Comparison of ENCODE assay signal across 19 cellular contexts in the genomic region with DNA sequence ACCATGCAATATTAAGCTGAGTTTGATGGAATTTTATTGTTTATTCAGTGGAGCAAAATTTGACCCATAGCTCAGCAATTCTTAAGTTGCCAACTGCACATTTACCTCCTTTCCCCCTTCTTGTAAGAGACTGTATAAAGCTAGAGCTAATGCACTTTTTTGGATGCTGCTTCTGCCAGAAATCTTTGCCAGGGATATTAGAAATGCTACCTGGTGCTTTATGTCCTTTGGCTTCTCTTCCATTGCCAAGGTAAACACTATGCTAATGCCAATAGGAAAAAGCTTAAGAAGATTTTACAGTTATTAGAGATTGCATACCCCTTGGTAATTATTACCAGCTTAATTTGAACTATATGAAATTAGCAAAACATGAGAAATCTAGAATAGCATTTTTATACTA.
DNase-seq lines count a peak whose midpoint lies in the region; ATAC-seq and TF ChIP-seq lines count a peak whose summit lies in the region.
"Had no signal": no experiment of that assay in that cellular context is flagged by ENCODE, and none has a peak within 500 bp of the region (broad histone marks: within the 10 kb centered on the region; RNA-seq: fewer than 3 reads in every experiment).

No MANE protein-coding gene starts in this region.

- H3K9me3 ChIP-seq in Karpas-422 (ENCODE audit: low read length), result no peaks in the 10 kb centered on the region
- H3K9me3 ChIP-seq: A549, Caco-2 had no signal

- no peaks in the 10 kb centered on the region for H3K27me3 ChIP-seq in Karpas-422 (ENCODE audit: low read length)
- H3K27me3 ChIP-seq: BLaER1 treated with 17β-estradiol and CSF1 and Interleukin-3, amounts not matched to agents 10 nM and 100 nM had no signal

- DNase-seq in G401 (ENCODE audit: low spot score) (peak; percentile 88), NCI-H446 treated with DMSO at 0.1 percent for 48 hours (lab: John Stamatoyannopoulos, UW) (peak; percentile 51), cerebellar cortex (ENCODE audit: low spot score) (peak; percentile 89), Karpas-422 (no peak), NCI-H2107 (lab: John Stamatoyannopoulos, UW) (no peak), NCI-H2196 (lab: John Stamatoyannopoulos, UW; ENCODE audit: unreplicated experiment) (no peak)
- DNase-seq: AML-193; Caco-2; Calu3; CD4-positive, alpha-beta T cell; CD8-positive, alpha-beta T cell; DMS79 treated with DMSO at 0.1 percent for 48 hours; GDM1 had no signal

- no peak overlapping the region for H3K4me3 ChIP-seq in Karpas-422 (ENCODE audit: low read length)
- H3K4me3 ChIP-seq: A549; BLaER1 treated with 17β-estradiol and CSF1 and Interleukin-3, amounts not matched to agents 10 nM and 100 nM; GM12878 had no signal

- no peaks in the 10 kb centered on the region for H3K4me1 ChIP-seq in Karpas-422 (ENCODE audit: low read length)
- H3K4me1 ChIP-seq: A549; BLaER1 treated with 17β-estradiol and CSF1 and Interleukin-3, amounts not matched to agents 10 nM and 100 nM; Caco-2 had no signal

- no peak for TF ChIP-seq CTCF in 22Rv1 (IDR thresholded peaks at IDR 0.05)

- H3K36me3 ChIP-seq in Karpas-422 (ENCODE audit: insufficient read depth, low read length), result no peaks in the 10 kb centered on the region
- H3K36me3 ChIP-seq: BLaER1 treated with 17β-estradiol and CSF1 and Interleukin-3, amounts not matched to agents 10 nM and 100 nM had no signal

- no peaks in the 10 kb centered on the region for H3K79me2 ChIP-seq in Karpas-422 (ENCODE audit: low read length)

- no peaks in the 10 kb centered on the region for H3K9me2 ChIP-seq in Karpas-422 (replicated peaks; ENCODE audit: insufficient read depth, low read length)

- in situ Hi-C loops in G401 (cut with HindIII; ENCODE audit: low sequenced_read_pairs), result no loop called here

- peak overlapping the region; percentile 46 for H3K27ac ChIP-seq in 22Rv1
- no peak overlapping the region for H3K27ac ChIP-seq in Karpas-422 (ENCODE audit: low read length)
- H3K27ac ChIP-seq: A549; BLaER1 treated with 17β-estradiol and CSF1 and Interleukin-3, amounts not matched to agents 10 nM and 100 nM; C4-2B had no signal

- ATAC-seq in GM18861 (IDR thresholded peaks at IDR 0.05; ENCODE audit: unreplicated experiment), result no peak
- ATAC-seq: A549; CD8-positive, alpha-beta T cell; GM12878 had no signal

- no peak overlapping the region for H3K4me2 ChIP-seq in Karpas-422 (ENCODE audit: low read depth, low read length, poor library complexity, severe bottlenecking)
- H3K4me2 ChIP-seq: A549; BLaER1 treated with 17β-estradiol and CSF1 and Interleukin-3, amounts not matched to agents 10 nM and 100 nM had no signal

- no peak overlapping the region for H2AFZ ChIP-seq in Karpas-422 (ENCODE audit: low read length)

- no peaks in the 10 kb centered on the region for H4K20me1 ChIP-seq in Karpas-422 (ENCODE audit: insufficient read depth, low read depth, low read length)
- H4K20me1 ChIP-seq: BLaER1 treated with 17β-estradiol and CSF1 and Interleukin-3, amounts not matched to agents 10 nM and 100 nM had no signal

- no peak overlapping the region for H3K9ac ChIP-seq in Karpas-422 (ENCODE audit: low read length)
- H3K9ac ChIP-seq: BLaER1 treated with 17β-estradiol and CSF1 and Interleukin-3, amounts not matched to agents 10 nM and 100 nM had no signal

Comparison
In these comparisons a context has a peak if more than half of its experiments do, and no peak if none do; other contexts are left out.
1. DNase-seq: peak in G401 (single experiment), NCI-H446 treated with DMSO at 0.1 percent for 48 hours (single experiment) and cerebellar cortex (single experiment); none in Karpas-422 (single experiment), NCI-H2107 (single experiment) and NCI-H2196 (single experiment).